Comparison of ENCODE assay signal across 8 cellular contexts in the genomic region with DNA sequence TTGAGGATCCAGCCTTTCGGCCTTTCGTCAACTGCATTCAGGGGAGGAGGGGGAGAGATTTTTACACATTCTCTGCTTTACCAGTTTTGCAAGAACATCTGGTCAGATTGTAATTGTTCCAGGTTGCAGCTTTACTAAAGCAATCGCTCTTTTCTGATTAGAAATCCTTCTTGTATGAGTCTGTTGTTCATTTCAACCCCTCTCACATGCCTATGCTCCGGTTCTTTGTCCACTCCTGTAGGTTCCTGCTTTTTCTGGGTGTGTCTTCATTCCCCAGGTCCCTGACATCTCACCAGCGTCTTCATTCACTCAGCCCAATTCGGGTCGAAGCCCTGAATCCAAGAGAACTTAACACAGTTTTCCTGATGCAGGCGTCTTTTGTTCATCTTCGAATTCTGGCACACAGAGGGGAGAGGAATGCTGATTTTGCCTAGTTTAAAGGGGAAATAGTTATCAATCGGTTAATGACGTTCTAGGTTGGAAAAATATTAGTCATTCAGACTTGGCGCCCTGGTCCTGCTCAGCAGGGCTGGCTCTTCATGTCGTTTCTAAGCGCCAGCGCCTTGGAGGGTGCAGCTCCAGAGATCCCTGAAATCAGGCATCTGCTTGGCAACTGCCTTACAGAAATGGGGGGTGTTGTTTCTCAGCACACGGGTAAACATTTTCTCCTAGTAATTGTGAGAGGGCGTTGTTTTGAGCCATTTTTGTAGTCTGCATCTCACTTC. TPM values are rescaled to one million over a fixed set of nuclear protein-coding genes. Genes with fewer than 3 reads are reported as not detected.
A peak's percentile ranks its signal among the peaks of the same experiment; 100 is the strongest.
DNase-seq lines count a peak whose midpoint lies in the region; ATAC-seq and TF ChIP-seq lines count a peak whose summit lies in the region.

No MANE protein-coding gene starts in this region.

- H3K4me3 ChIP-seq in Panc1 (ENCODE audit: low read depth in 2 of 2, low read length in 2 of 2) (peak overlapping the region; percentile 46 to 61), esophagus muscularis mucosa (peak overlapping the region; percentile 72 to 82 (median 74))

- no peaks in the 10 kb centered on the region for H3K9me3 Mint-ChIP-seq in CD4-positive, alpha-beta T cell
- no peaks in the 10 kb centered on the region for H3K9me3 Mint-ChIP-seq in osteocyte (ENCODE audit: unreplicated experiment)

- TF ChIP-seq CTCF in CD4-positive, alpha-beta T cell (IDR thresholded peaks at IDR 0.05), result no peak
- TF ChIP-seq CTCF in Panc1 (IDR thresholded peaks at IDR 0.05) (no peak), esophagus muscularis mucosa (IDR thresholded peaks at IDR 0.05) (no peak), osteocyte (IDR thresholded peaks at IDR 0.05) (no peak)

- intact Hi-C loops in CD4-positive, alpha-beta T cell (cut with DNase I, micrococcal nuclease), result loop anchor here (5.0 kb wide), 4 partner anchors 71 to 336 kb away; a partner anchor contains a TSS
- intact Hi-C loops in Panc1 (cut with micrococcal nuclease; ENCODE audit: unreplicated experiment) (loop anchor here (5.0 to 10.0 kb wide), 2 partner anchors 229 to 311 kb away; a partner anchor contains a TSS), esophagus muscularis mucosa (cut with DNase I) (loop anchor here (5.0 kb wide), 1 partner anchor 231 kb away; a partner anchor contains a TSS)

- no peak for TF ChIP-seq EP300 in esophagus muscularis mucosa (IDR thresholded peaks at IDR 0.05)

- H3K36me3 ChIP-seq in Panc1 (ENCODE audit: control insufficient read depth, insufficient read depth, low read length) (no peaks in the 10 kb centered on the region), esophagus muscularis mucosa (no peaks in the 10 kb centered on the region)

- H3K4me1 ChIP-seq in Panc1 (ENCODE audit: control insufficient read depth, insufficient read depth, low read length), result peaks cover 20% of the 10 kb centered on the region
- peaks cover 0 to 51% (median 33%) of the 10 kb centered on the region in 4 donors for H3K4me1 ChIP-seq in esophagus muscularis mucosa

- CTCF ChIA-PET in CD4-positive, alpha-beta T cell (lab: Charles Lee), result no interaction called here
- CTCF ChIA-PET in Panc1 (lab: Charles Lee), result no interaction called here

- H3K27me3 Mint-ChIP-seq in CD4-positive, alpha-beta T cell, result no peaks in the 10 kb centered on the region
- H3K27me3 Mint-ChIP-seq in osteocyte (ENCODE audit: unreplicated experiment), result no peaks in the 10 kb centered on the region

- no peak for TF ChIP-seq POLR2A in esophagus muscularis mucosa (IDR thresholded peaks at IDR 0.05; ENCODE audit: low read depth)

- in situ Hi-C loops in Panc1 (cut with HindIII; ENCODE audit: low pct_unique_long_range_greater_than_20kb, low sequenced_read_pairs), result no loop called here

- peak overlapping the region; percentile 87 for H3K4me3 Mint-ChIP-seq in CD4-positive, alpha-beta T cell
- peak overlapping the region; percentile 71 for H3K4me3 Mint-ChIP-seq in osteocyte (ENCODE audit: unreplicated experiment)

- DNase-seq in CD4-positive, alpha-beta T cell, result no peak
- no peak for DNase-seq in Panc1 (ENCODE audit: low read depth, low spot score)
- DNase-seq in esophagus muscularis mucosa (ENCODE audit: extremely low spot score), result peak; percentile 85
- DNase-seq in osteocyte (ENCODE audit: extremely low spot score, unreplicated experiment), result no peak
- DNase-seq in kidney tubule cell (ENCODE audit: low spot score), result no peak
- no peak for DNase-seq in NCI-H2081 treated with DMSO at 0.1 percent for 48 hours (lab: John Stamatoyannopoulos, UW)
- no peak for DNase-seq in stimulated activated CD4-positive, alpha-beta T cell treated with anti-CD3 and anti-CD28 coated beads, Interleukin-4, amount 100 ng/mL, for 1 hour

- H3K9me3 ChIP-seq in CD4-positive, alpha-beta T cell (ENCODE audit: control insufficient read depth, low read length), result no peaks in the 10 kb centered on the region
- H3K9me3 ChIP-seq in Panc1 (ENCODE audit: control insufficient read depth, insufficient read depth, low read depth, low read length) (no peaks in the 10 kb centered on the region), esophagus muscularis mucosa (no peaks in the 10 kb centered on the region)

- peaks cover 18% of the 10 kb centered on the region for H3K4me1 Mint-ChIP-seq in CD4-positive, alpha-beta T cell (ENCODE audit: low read depth)
- H3K4me1 Mint-ChIP-seq in osteocyte (ENCODE audit: unreplicated experiment), result peaks cover 33% of the 10 kb centered on the region

- H3K27me3 ChIP-seq in CD4-positive, alpha-beta T cell (ENCODE audit: control insufficient read depth, insufficient read depth, low read length), result no peaks in the 10 kb centered on the region
- H3K27me3 ChIP-seq in Panc1 (ENCODE audit: control insufficient read depth, insufficient read depth, low read length) (no peaks in the 10 kb centered on the region), esophagus muscularis mucosa (no peaks in the 10 kb centered on the region)

- POLR2A ChIA-PET in CD4-positive, alpha-beta T cell (lab: Charles Lee), result interaction anchor here (2.6 kb wide), 1 partner anchor 331 kb away, joined by 11 read pairs; no protein-coding TSS in a partner anchor
- POLR2A ChIA-PET in Panc1 (lab: Charles Lee), result interaction anchor here (0.7 kb wide), 1 partner anchor 63 kb away, joined by 7 read pairs; a partner anchor contains a TSS

- ATAC-seq in CD4-positive, alpha-beta T cell (ENCODE audit: poor library complexity), result no peak
- ATAC-seq in Panc1 (no peak), GM19351 (IDR thresholded peaks at IDR 0.05; ENCODE audit: unreplicated experiment) (no peak)

- peak overlapping the region; percentile 62 for H3K27ac Mint-ChIP-seq in CD4-positive, alpha-beta T cell
- H3K27ac Mint-ChIP-seq in osteocyte (ENCODE audit: unreplicated experiment), result peak overlapping the region; percentile 77

- H3K36me3 Mint-ChIP-seq in CD4-positive, alpha-beta T cell (ENCODE audit: low read depth), result no peaks in the 10 kb centered on the region
- no peaks in the 10 kb centered on the region for H3K36me3 Mint-ChIP-seq in osteocyte (ENCODE audit: unreplicated experiment)

- BruUV-seq in Panc1 (replicated peaks; lab: Mats Ljungman, UMichigan), result no TSS peak

- H3K27ac ChIP-seq in CD4-positive, alpha-beta T cell (ENCODE audit: low read depth, low read length), result no peak overlapping the region
- H3K27ac ChIP-seq in Panc1 (ENCODE audit: low read length) (peak overlapping the region; percentile 61), esophagus muscularis mucosa (replicated peaks in 1 of 4) (peak overlapping the region; percentile 72 to 86 (median 83))

- 65% methylated on average over 17 of the region's 17 CpGs for whole genome bisulfite sequencing in esophagus muscularis mucosa

RNA-seq across cellular contexts. Expression of a gene that starts 1.1 kb away (rescaled TPM):
- total RNA-seq in CD4-positive, alpha-beta T cell, result under 1 TPM; 0.52 to 0.67 TPM
- total RNA-seq in Panc1 (2021; ENCODE audit: unreplicated experiment), result 3.0 TPM
- 3.5 TPM for polyA plus RNA-seq in Panc1 (2012; ENCODE audit: insufficient read length)
- total RNA-seq in esophagus muscularis mucosa, result 1 to 10 TPM; 3.0 to 8.3 (median 4.3) TPM
- total RNA-seq in osteocyte, result 2.7 and 4.4 TPM in 2 replicates
